8 cellular contexts compared by ENCODE assay signal in the genomic region with DNA sequence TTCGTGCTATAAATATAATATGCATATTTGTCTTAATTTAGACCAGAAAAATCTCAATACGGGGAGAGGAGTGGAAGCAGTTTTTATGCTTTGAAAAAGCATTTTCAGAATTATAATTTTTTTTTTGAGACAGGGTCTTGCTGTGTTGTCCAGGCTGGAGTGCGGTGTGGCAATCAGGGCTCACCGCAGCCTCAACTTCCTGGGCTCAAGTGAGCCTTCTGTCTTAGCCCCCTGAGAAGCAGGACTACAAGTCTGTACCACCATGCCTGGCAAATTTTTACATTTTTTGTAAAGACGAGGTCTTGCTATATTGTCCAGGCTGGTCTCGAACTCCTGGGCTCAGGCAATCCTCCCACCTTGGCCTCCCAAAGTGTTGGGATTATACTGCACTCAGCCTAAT.
"Had no signal": no experiment of that assay in that cellular context is flagged by ENCODE, and none has a peak within 500 bp of the region (broad histone marks: within the 10 kb centered on the region; RNA-seq: fewer than 3 reads in every experiment).

No MANE protein-coding gene starts in this region.

- DNase-seq: GDM1, GF-D8 had no signal

- H3K4me3 ChIP-seq: GM12878 had no signal

- FAIRE-seq: G401.6, GM12878, GM12891, GM12892, GM18507, GM19239 had no signal

- ATAC-seq: GM12878 had no signal
